8 cellular contexts compared by ENCODE assay signal in the genomic region with DNA sequence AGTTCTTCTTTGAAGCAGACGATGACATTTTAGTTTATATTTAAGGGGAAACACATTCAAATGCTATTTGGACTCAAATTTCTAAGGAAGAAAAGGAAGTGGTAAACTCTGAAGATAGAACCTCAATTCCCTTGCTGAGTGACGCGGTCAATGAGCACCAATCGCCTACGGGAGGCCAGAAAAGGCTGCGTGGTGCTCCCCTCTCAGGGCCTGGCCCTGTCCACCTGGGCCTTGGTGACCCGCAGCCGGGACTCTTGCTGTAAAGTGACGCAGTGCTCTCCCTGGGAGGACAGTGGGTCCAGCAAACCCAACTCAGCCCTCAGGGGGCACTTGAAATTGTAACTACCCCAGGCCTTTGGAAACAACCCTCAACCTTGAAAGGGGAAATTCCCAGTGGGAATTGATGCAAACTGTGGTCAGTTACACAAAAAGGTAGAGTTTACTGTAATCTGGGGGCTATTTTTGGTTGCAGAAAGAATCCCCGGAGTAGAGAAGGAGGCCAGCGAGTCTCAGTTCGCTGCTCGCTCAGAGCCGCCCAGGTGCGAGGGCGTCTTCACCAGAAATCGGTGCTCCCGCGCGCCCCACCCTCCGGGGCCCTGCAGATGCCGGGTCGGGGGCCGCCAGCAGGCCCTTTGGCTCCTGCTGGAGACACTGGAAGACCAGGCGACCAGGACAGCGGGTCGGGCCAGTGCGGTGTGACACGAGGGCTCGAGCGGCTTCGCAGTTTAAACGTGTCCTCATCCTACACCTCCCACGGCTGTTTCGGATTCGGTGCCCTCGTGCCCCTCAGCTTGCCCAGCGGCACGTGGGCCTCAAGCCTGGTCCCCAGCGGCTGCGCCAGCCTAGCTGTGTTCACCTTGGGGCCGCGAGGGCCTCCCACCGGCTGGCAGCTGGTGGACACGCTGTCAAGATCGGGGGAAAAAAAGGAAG. TPM values are rescaled to one million over a fixed set of nuclear protein-coding genes. Genes with fewer than 3 reads are reported as not detected.
DNase-seq lines count a peak whose midpoint lies in the region; ATAC-seq and TF ChIP-seq lines count a peak whose summit lies in the region.

No MANE protein-coding gene starts in this region.

- H3K36me3 ChIP-seq in BLaER1 (no peaks in the 10 kb centered on the region), esophagus muscularis mucosa (no peaks in the 10 kb centered on the region), tibial nerve (no peaks in the 10 kb centered on the region), psoas muscle (ENCODE audit: insufficient read depth in 1 of 2, low read depth in 1 of 2) (no peaks in the 10 kb centered on the region)

- H3K4me3 ChIP-seq in BLaER1, result peak overlapping the region; percentile 93
- peak overlapping the region; percentile 63 to 77 (median 70) for H3K4me3 ChIP-seq in esophagus muscularis mucosa
- peak overlapping the region in 3 of 4 donors; percentile 58 to 88 (median 82) for H3K4me3 ChIP-seq in tibial nerve
- H3K4me3 ChIP-seq in psoas muscle, result no peak overlapping the region

- H3K27me3 ChIP-seq in BLaER1 (no peaks in the 10 kb centered on the region), esophagus muscularis mucosa (peaks cover 0 to 53% (median 21%) of the 10 kb centered on the region in 4 donors), tibial nerve (peaks cover 0 to 4% of the 10 kb centered on the region in 2 donors), psoas muscle (ENCODE audit: insufficient read depth in 3 of 3, low read length in 2 of 3) (peaks cover 0 to 17% (median 5%) of the 10 kb centered on the region in 3 donors)

- peak overlapping the region; percentile 85 for H3K9ac ChIP-seq in BLaER1

- DNase-seq in Kasumi-1 (lab: John Stamatoyannopoulos, UW) (peak; percentile 31 to 39), esophagus muscularis mucosa (ENCODE audit: extremely low spot score) (no peak), tibial nerve (ENCODE audit: low spot score in 2 of 2) (no peak), psoas muscle (no peak), cerebellar nuclear complex (lab: John Stamatoyannopoulos, UW) (no peak)

- H3K27ac ChIP-seq in BLaER1 (peak overlapping the region; percentile 92), esophagus muscularis mucosa (replicated peaks in 1 of 4) (peak overlapping the region; percentile 73 to 82 (median 80)), tibial nerve (peak overlapping the region; percentile 51 to 93 (median 93)), psoas muscle (no peak overlapping the region)

- TF ChIP-seq POLR2A in esophagus muscularis mucosa (IDR thresholded peaks at IDR 0.05; ENCODE audit: low read depth), result no peak
- no peak for TF ChIP-seq POLR2A in tibial nerve (IDR thresholded peaks at IDR 0.05)

- H4K20me1 ChIP-seq in BLaER1, result peaks cover 28% of the 10 kb centered on the region

- WGBS in esophagus muscularis mucosa, result 53% methylated on average over 25 of the region's 46 CpGs
- 76 to 80% methylated on average over 44 to 45 of the region's 46 CpGs for WGBS in tibial nerve, 2 donors
- 69 to 78% (median 71%) methylated on average over 46 of the region's 46 CpGs for WGBS in psoas muscle, 3 donors

- ATAC-seq in GM19395 (IDR thresholded peaks at IDR 0.05; ENCODE audit: unreplicated experiment) (peak; percentile 25), psoas muscle (no peak), HG03571 (IDR thresholded peaks at IDR 0.05; ENCODE audit: unreplicated experiment) (no peak)

- TF ChIP-seq CTCF in esophagus muscularis mucosa (IDR thresholded peaks at IDR 0.05), result no peak
- no peak for TF ChIP-seq CTCF in tibial nerve (IDR thresholded peaks at IDR 0.05)
- no peak for TF ChIP-seq CTCF in psoas muscle (IDR thresholded peaks at IDR 0.05)

- intact Hi-C loops in esophagus muscularis mucosa (cut with DNase I), result no loop called here
- intact Hi-C loops in psoas muscle (cut with DNase I), result loop anchor here in 1 of 2 donors (5.0 kb wide), 1 partner anchor 65 kb away; no protein-coding TSS in a partner anchor

- H3K9me3 ChIP-seq in BLaER1 (no peaks in the 10 kb centered on the region), esophagus muscularis mucosa (no peaks in the 10 kb centered on the region), tibial nerve (no peaks in the 10 kb centered on the region), psoas muscle (no peaks in the 10 kb centered on the region)

- TF ChIP-seq EP300 in esophagus muscularis mucosa (IDR thresholded peaks at IDR 0.05) (no peak), tibial nerve (IDR thresholded peaks at IDR 0.05) (no peak)

- peaks cover 58% of the 10 kb centered on the region for H3K4me1 ChIP-seq in BLaER1
- H3K4me1 ChIP-seq in esophagus muscularis mucosa, result peaks cover 20 to 47% (median 36%) of the 10 kb centered on the region in 4 donors
- H3K4me1 ChIP-seq in tibial nerve, result peaks cover 0 to 66% (median 13%) of the 10 kb centered on the region in 4 donors
- H3K4me1 ChIP-seq in psoas muscle, result peaks cover 13% of the 10 kb centered on the region

- peak overlapping the region; percentile 98 for H3K4me2 ChIP-seq in BLaER1

RNA-seq across cellular contexts. Expression of a gene that starts 1.4 kb away (rescaled TPM):
- total RNA-seq in esophagus muscularis mucosa, result 1 to 10 TPM; 4.6 to 8.2 (median 6.7) TPM
- 10 to 100 TPM; 21.3 to 34.9 (median 30.5) TPM for total RNA-seq in tibial nerve
- 10 to 100 TPM in 1 of 4 donors, 1 to 10 TPM in 3; 2.1 to 32.7 (median 8.3) TPM for total RNA-seq in psoas muscle
- polyA plus RNA-seq in psoas muscle, result 10 to 100 TPM in 1 of 3 donors, 1 to 10 TPM in 2; 1.4 to 14.1 (median 5.0) TPM

Comparison
In these comparisons a context has a peak if more than half of its experiments do, and no peak if none do; other contexts are left out.
1. DNase-seq: peak in Kasumi-1 (2 of 2); none in esophagus muscularis mucosa (single experiment), tibial nerve (0 of 2), psoas muscle (0 of 2) and cerebellar nuclear complex (0 of 2).